Comparison of ENCODE assay signal across 25 cellular contexts in the genomic region with DNA sequence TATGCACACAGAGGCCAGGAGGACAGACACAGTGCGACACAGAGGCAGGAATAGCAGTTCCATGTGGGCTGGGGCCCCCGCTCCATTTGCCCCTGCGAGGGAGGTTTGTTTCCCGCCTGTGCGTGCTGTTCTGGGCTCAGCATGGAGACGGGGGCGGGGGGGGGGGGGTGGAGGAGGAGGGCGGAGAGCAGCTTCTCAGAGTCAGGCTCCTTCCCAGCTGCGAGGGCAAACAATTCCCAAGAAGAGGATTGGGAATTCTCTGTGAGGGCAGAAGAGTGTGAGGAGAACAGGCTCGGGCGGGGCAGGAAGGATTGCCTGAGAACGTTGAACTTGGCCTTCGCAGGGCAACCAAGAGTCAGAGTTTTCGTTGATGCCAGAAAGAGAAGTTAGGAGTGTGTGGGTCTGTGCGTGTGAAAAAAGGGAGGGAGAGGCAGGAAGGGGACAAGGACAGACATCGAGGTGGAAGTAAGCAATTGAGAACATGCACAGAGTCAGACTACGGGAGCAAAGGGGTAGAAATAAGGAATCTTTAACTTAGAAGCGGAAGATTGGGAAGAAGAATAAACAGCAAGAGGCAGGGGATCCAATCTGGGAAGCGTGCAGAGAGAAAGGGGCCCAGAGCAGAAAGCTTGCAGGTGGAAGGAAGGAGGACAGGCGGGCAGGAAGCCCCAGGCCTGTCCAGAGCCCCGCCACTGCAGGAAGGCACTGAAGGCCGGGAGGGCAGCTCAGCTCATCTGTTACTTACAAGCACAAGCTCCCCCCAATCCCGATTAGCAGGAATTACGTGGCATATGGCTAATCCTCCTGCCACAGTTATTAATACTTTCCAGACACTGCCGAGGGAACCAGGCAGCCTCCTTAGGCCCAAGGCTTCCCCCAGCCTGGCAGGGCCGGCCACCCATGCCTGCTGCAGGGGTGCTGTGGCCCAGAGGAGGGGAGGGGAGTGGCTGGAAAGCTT. TPM values are rescaled to one million over a fixed set of nuclear protein-coding genes. Genes with fewer than 3 reads are reported as not detected.
DNase-seq lines count a peak whose midpoint lies in the region; ATAC-seq and TF ChIP-seq lines count a peak whose summit lies in the region.
"Had no signal": no experiment of that assay in that cellular context is flagged by ENCODE, and none has a peak within 500 bp of the region (broad histone marks: within the 10 kb centered on the region; RNA-seq: fewer than 3 reads in every experiment).

No MANE protein-coding gene starts in this region.

- H2BK5ac ChIP-seq in mesenchymal stem cell (ENCODE audit: low read depth, low read length, poor library complexity, severe bottlenecking), result no peak overlapping the region

- no peak for ATAC-seq in activated naive CD8-positive, alpha-beta T cell treated with anti-CD3 and anti-CD28 coated beads, Interleukin-2, amount 10 ng/mL, durations not matched to agents 7 days and 5 days (ENCODE audit: low read depth)
- ATAC-seq in activated T-helper 17 cell treated with anti-CD3 and anti-CD28 coated beads, Interleukin-2, amount 50 U/mL, for 72 hours (replicated peaks), result no peak
- ATAC-seq in left cardiac atrium, result no peak
- ATAC-seq: body of pancreas, foreskin keratinocyte, left colon, right lobe of liver, SK-N-SH treated with all-trans-retinoic acid at 6 μM for 48 hours had no signal

- intact Hi-C loops in left cardiac atrium (cut with DNase I), result loop anchor here in 1 of 2 donors (5.0 kb wide), 1 partner anchor 89 kb away; no protein-coding TSS in a partner anchor

- peaks cover 5% of the 10 kb centered on the region for H3K36me3 Mint-ChIP-seq in activated naive CD8-positive, alpha-beta T cell treated with anti-CD3 and anti-CD28 coated beads, Interleukin-2, amount 10 ng/mL, durations not matched to agents 7 days and 5 days
- H3K36me3 Mint-ChIP-seq in activated naive CD8-positive, alpha-beta T cell treated with anti-CD3 and anti-CD28 coated beads for 36 hours, result peaks cover 5% of the 10 kb centered on the region
- H3K36me3 Mint-ChIP-seq in activated T-helper 17 cell treated with anti-CD3 and anti-CD28 coated beads, Interleukin-2, amount 50 U/mL, for 72 hours (ENCODE audit: low read depth), result peaks cover 5% of the 10 kb centered on the region
- H3K36me3 Mint-ChIP-seq: CD8-positive, alpha-beta memory T cell had no signal

- H3K4me1 ChIP-seq in mesenchymal stem cell (ENCODE audit: control insufficient read depth, insufficient read depth, low read depth, low read length) (peaks cover 5% of the 10 kb centered on the region), tibial nerve (peaks cover 0 to 26% (median 4%) of the 10 kb centered on the region in 4 donors)
- H3K4me1 ChIP-seq: colonic mucosa, right lobe of liver had no signal

- no peak for DNase-seq in activated naive CD8-positive, alpha-beta T cell treated with anti-CD3 and anti-CD28 coated beads, Interleukin-2, amount 10 ng/mL, durations not matched to agents 7 days and 5 days
- no peak for DNase-seq in activated naive CD8-positive, alpha-beta T cell treated with anti-CD3 and anti-CD28 coated beads for 36 hours
- DNase-seq in mesenchymal stem cell (no peak), tibial nerve (ENCODE audit: low spot score in 2 of 2) (no peak), H4 (ENCODE audit: low spot score) (no peak), left cardiac atrium (no peak), NCI-H2107 (lab: John Stamatoyannopoulos, UW) (no peak)
- DNase-seq: activated CD4-positive, alpha-beta T cell treated with anti-CD3 and anti-CD28 coated beads for 4 hours; activated naive CD4-positive, alpha-beta T cell treated with anti-CD3 and anti-CD28 coated beads, Interleukin-2, amount 10 ng/mL, durations not matched to agents 7 days and 5 days; body of pancreas; CD8-positive, alpha-beta memory T cell; colonic mucosa; foreskin keratinocyte; Kasumi-1; left colon; NCI-H1105 treated with DMSO at 0.1 percent for 48 hours; NCI-H345; nucleus accumbens; RPMI8226; stimulated activated CD4-positive, alpha-beta T cell treated with anti-CD3 and anti-CD28 coated beads, Interleukin-2, amount 100 ng/mL, for 24 hours had no signal

- no peak for TF ChIP-seq CTCF in tibial nerve (IDR thresholded peaks at IDR 0.05)

- peak overlapping the region in 1 of 2 experiments; percentile 61 for H3K14ac ChIP-seq in mesenchymal stem cell (ENCODE audit: low read length in 2 of 2)

- no peak overlapping the region for H3K4me3 Mint-ChIP-seq in activated naive CD8-positive, alpha-beta T cell treated with anti-CD3 and anti-CD28 coated beads, Interleukin-2, amount 10 ng/mL, durations not matched to agents 7 days and 5 days
- H3K4me3 Mint-ChIP-seq in activated naive CD8-positive, alpha-beta T cell treated with anti-CD3 and anti-CD28 coated beads for 36 hours, result no peak overlapping the region
- no peak overlapping the region for H3K4me3 Mint-ChIP-seq in activated T-helper 17 cell treated with anti-CD3 and anti-CD28 coated beads, Interleukin-2, amount 50 U/mL, for 72 hours
- H3K4me3 Mint-ChIP-seq: activated naive CD4-positive, alpha-beta T cell treated with anti-CD3 and anti-CD28 coated beads, Interleukin-2, amount 10 ng/mL, durations not matched to agents 7 days and 5 days; CD8-positive, alpha-beta memory T cell had no signal

- H3K27ac ChIP-seq in mesenchymal stem cell (ENCODE audit: low read length, poor library complexity, severe bottlenecking), result no peak overlapping the region
- peak overlapping the region in 3 of 4 donors; percentile 31 to 85 (median 36) for H3K27ac ChIP-seq in tibial nerve
- H3K27ac ChIP-seq: body of pancreas, colonic mucosa, foreskin keratinocyte, right lobe of liver, vagina had no signal

- peak overlapping the region; percentile 49 for H4K8ac ChIP-seq in mesenchymal stem cell (ENCODE audit: low read length)

- no peak overlapping the region for H3K23ac ChIP-seq in mesenchymal stem cell (ENCODE audit: low read length in 2 of 2)

- H3K36me3 ChIP-seq in mesenchymal stem cell (ENCODE audit: control insufficient read depth in 1 of 2, insufficient read depth in 2 of 2, low read depth in 1 of 2, low read length in 2 of 2) (no peaks in the 10 kb centered on the region), tibial nerve (no peaks in the 10 kb centered on the region)
- H3K36me3 ChIP-seq: colonic mucosa, right lobe of liver, vagina had no signal

- 60% methylated on average over 26 of the region's 26 CpGs for WGBS in mesenchymal stem cell
- WGBS in tibial nerve, 2 donors, result 39 to 47% methylated on average over 25 to 26 of the region's 26 CpGs

- POLR2A ChIA-PET in activated naive CD8-positive, alpha-beta T cell treated with anti-CD3 and anti-CD28 coated beads, Interleukin-2, amount 10 ng/mL, durations not matched to agents 7 days and 5 days (lab: Charles Lee), result no interaction called here

- H3K9me3 ChIP-seq in mesenchymal stem cell (ENCODE audit: control insufficient read depth, low read length), result no peaks in the 10 kb centered on the region
- no peaks in the 10 kb centered on the region for H3K9me3 ChIP-seq in tibial nerve
- H3K9me3 ChIP-seq: body of pancreas, colonic mucosa, right lobe of liver, vagina had no signal

- H3K4me3 ChIP-seq in mesenchymal stem cell (ENCODE audit: insufficient read depth in 1 of 2, low read depth in 1 of 2, low read length in 2 of 2) (no peak overlapping the region), tibial nerve (no peak overlapping the region)
- H3K4me3 ChIP-seq: body of pancreas, colonic mucosa, right lobe of liver, vagina had no signal

- H3K27me3 ChIP-seq in mesenchymal stem cell (ENCODE audit: control insufficient read depth in 1 of 2, insufficient read depth in 1 of 2, low read length in 2 of 2) (peaks cover 9 to 31% of the 10 kb centered on the region in 2 experiments), tibial nerve (no peaks in the 10 kb centered on the region)
- H3K27me3 ChIP-seq: body of pancreas, colonic mucosa, vagina had no signal

- no peak overlapping the region for H3K18ac ChIP-seq in mesenchymal stem cell (ENCODE audit: low read depth in 1 of 2, low read length in 2 of 2)

- TF ChIP-seq POLR2A in tibial nerve (IDR thresholded peaks at IDR 0.05), result no peak

- H2BK15ac ChIP-seq in mesenchymal stem cell (ENCODE audit: low read depth, poor library complexity, severe bottlenecking), result no peak overlapping the region

- no peak overlapping the region for H2BK120ac ChIP-seq in mesenchymal stem cell (ENCODE audit: low read depth, low read length)

- peak overlapping the region; percentile 45 for H3K27ac Mint-ChIP-seq in activated naive CD8-positive, alpha-beta T cell treated with anti-CD3 and anti-CD28 coated beads, Interleukin-2, amount 10 ng/mL, durations not matched to agents 7 days and 5 days
- H3K27ac Mint-ChIP-seq in activated naive CD8-positive, alpha-beta T cell treated with anti-CD3 and anti-CD28 coated beads for 36 hours, result no peak overlapping the region
- peak overlapping the region; percentile 28 for H3K27ac Mint-ChIP-seq in activated T-helper 17 cell treated with anti-CD3 and anti-CD28 coated beads, Interleukin-2, amount 50 U/mL, for 72 hours
- H3K27ac Mint-ChIP-seq: activated naive CD4-positive, alpha-beta T cell treated with anti-CD3 and anti-CD28 coated beads, Interleukin-2, amount 10 ng/mL, durations not matched to agents 7 days and 5 days had no signal

- H2BK12ac ChIP-seq in mesenchymal stem cell (ENCODE audit: low read length in 2 of 2), result peak overlapping the region in 1 of 2 experiments; percentile 45

- H3K4me1 Mint-ChIP-seq in activated naive CD8-positive, alpha-beta T cell treated with anti-CD3 and anti-CD28 coated beads, Interleukin-2, amount 10 ng/mL, durations not matched to agents 7 days and 5 days, result peaks cover 23% of the 10 kb centered on the region
- H3K4me1 Mint-ChIP-seq in activated naive CD8-positive, alpha-beta T cell treated with anti-CD3 and anti-CD28 coated beads for 36 hours, result peaks cover 19% of the 10 kb centered on the region
- H3K4me1 Mint-ChIP-seq in activated T-helper 17 cell treated with anti-CD3 and anti-CD28 coated beads, Interleukin-2, amount 50 U/mL, for 72 hours, result peaks cover 6% of the 10 kb centered on the region

- H4K91ac ChIP-seq in mesenchymal stem cell (ENCODE audit: low read length), result peak overlapping the region; percentile 68

- H3K9me3 Mint-ChIP-seq in activated naive CD8-positive, alpha-beta T cell treated with anti-CD3 and anti-CD28 coated beads, Interleukin-2, amount 10 ng/mL, durations not matched to agents 7 days and 5 days, result no peaks in the 10 kb centered on the region
- peaks cover 3% of the 10 kb centered on the region for H3K9me3 Mint-ChIP-seq in activated naive CD8-positive, alpha-beta T cell treated with anti-CD3 and anti-CD28 coated beads for 36 hours
- H3K9me3 Mint-ChIP-seq in activated T-helper 17 cell treated with anti-CD3 and anti-CD28 coated beads, Interleukin-2, amount 50 U/mL, for 72 hours, result peaks cover 4% of the 10 kb centered on the region
- H3K9me3 Mint-ChIP-seq: activated naive CD4-positive, alpha-beta T cell treated with anti-CD3 and anti-CD28 coated beads, Interleukin-2, amount 10 ng/mL, durations not matched to agents 7 days and 5 days had no signal

- no peak overlapping the region for H3K9ac ChIP-seq in mesenchymal stem cell (ENCODE audit: low read length)

- H2AK5ac ChIP-seq in mesenchymal stem cell (ENCODE audit: low read length, severe bottlenecking), result no peak overlapping the region

- H3K79me1 ChIP-seq in mesenchymal stem cell (replicated peaks; ENCODE audit: low read length, poor library complexity, severe bottlenecking), result no peaks in the 10 kb centered on the region

- no peak overlapping the region for H3K4me2 ChIP-seq in mesenchymal stem cell (ENCODE audit: low read length, poor library complexity, severe bottlenecking)

- H3K4ac ChIP-seq in mesenchymal stem cell (ENCODE audit: low read depth in 1 of 2, low read length in 2 of 2), result no peak overlapping the region

- peaks cover 25% of the 10 kb centered on the region for H3K27me3 Mint-ChIP-seq in activated naive CD8-positive, alpha-beta T cell treated with anti-CD3 and anti-CD28 coated beads, Interleukin-2, amount 10 ng/mL, durations not matched to agents 7 days and 5 days
- H3K27me3 Mint-ChIP-seq in activated naive CD8-positive, alpha-beta T cell treated with anti-CD3 and anti-CD28 coated beads for 36 hours, result peaks cover 30% of the 10 kb centered on the region
- peaks cover 20% of the 10 kb centered on the region for H3K27me3 Mint-ChIP-seq in activated T-helper 17 cell treated with anti-CD3 and anti-CD28 coated beads, Interleukin-2, amount 50 U/mL, for 72 hours

- peak in 1 of 2 donors; percentile 55 for TF ChIP-seq EP300 in tibial nerve (IDR thresholded peaks at IDR 0.05)

- H2AFZ ChIP-seq in mesenchymal stem cell (ENCODE audit: low read depth, low read length), result peak overlapping the region; percentile 10

RNA-seq across cellular contexts. Expression of a gene that starts 15.6 kb away (rescaled TPM):
- total RNA-seq in activated naive CD8-positive, alpha-beta T cell treated with anti-CD3 and anti-CD28 coated beads, Interleukin-2, amount 10 ng/mL, durations not matched to agents 7 days and 5 days, result 10 to 100 TPM; 21.1 to 23.7 TPM
- total RNA-seq in activated naive CD8-positive, alpha-beta T cell treated with anti-CD3 and anti-CD28 coated beads for 36 hours, result 10 to 100 TPM; 18.3 to 21.2 TPM
- 10 to 100 TPM in 1 of 2 donors, 1 to 10 TPM in 1; 7.6 to 26.2 TPM for total RNA-seq in activated T-helper 17 cell treated with anti-CD3 and anti-CD28 coated beads, Interleukin-2, amount 50 U/mL, for 72 hours
- polyA plus RNA-seq in mesenchymal stem cell (2013, experiment 1 of 2), result 56.5 TPM
- polyA plus RNA-seq in mesenchymal stem cell (2013, experiment 2 of 2), result 57.3 TPM
- total RNA-seq in tibial nerve (100 to 1,000 TPM in 2 of 4 donors, 10 to 100 TPM in 2; 60.9 to 124 (median 96.5) TPM), left cardiac atrium (10 to 100 TPM; 28.2 to 31.0 TPM)
- total RNA-seq in H4 (2014; rRNA removed; shearing (Covaris generic)), result 49.5 and 66.0 TPM in 2 replicates
- total RNA-seq: HT-29 had no signal
